In the genomic region with DNA sequence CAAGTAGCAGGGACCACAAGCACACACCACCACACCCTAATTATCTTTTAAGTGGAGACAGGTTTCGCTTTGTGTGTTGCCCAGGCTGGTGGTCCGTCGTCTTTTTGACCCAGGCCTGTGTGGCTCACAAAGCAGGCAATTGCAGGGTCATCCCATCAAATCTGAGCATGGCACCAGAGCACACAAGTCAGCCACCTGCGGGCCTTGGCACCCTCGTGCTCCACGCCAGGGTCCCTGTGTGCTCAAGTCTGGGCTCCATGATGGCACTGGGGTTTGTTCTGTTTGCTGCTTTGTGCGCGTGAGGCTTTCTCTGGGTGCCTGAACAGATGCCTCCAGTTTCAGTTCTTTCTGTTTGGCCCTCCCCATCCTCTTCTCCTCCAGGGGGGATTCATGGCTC, we compare ENCODE assay signal across 11 cellular contexts. TPM values are rescaled to one million over a fixed set of nuclear protein-coding genes. Genes with fewer than 3 reads are reported as not detected.
A peak's percentile ranks its signal among the peaks of the same experiment; 100 is the strongest.
DNase-seq lines count a peak whose midpoint lies in the region; ATAC-seq, FAIRE-seq and TF ChIP-seq lines count a peak whose summit lies in the region.
"Had no signal": no experiment of that assay in that cellular context is flagged by ENCODE, and none has a peak within 500 bp of the region (broad histone marks: within the 10 kb centered on the region; RNA-seq: fewer than 3 reads in every experiment).

No MANE protein-coding gene starts in this region.

- peak overlapping the region; percentile 82 for H3K4me3 Mint-ChIP-seq in mesothelial cell of epicardium

- no peaks in the 10 kb centered on the region for H3K36me3 Mint-ChIP-seq in mesothelial cell of epicardium

- TF ChIP-seq POLR2A in GM12891 (IDR thresholded peaks at IDR 0.05; ENCODE audit: low read depth, low read length): no peak

- H3K9me3 ChIP-seq in AG04450 (ENCODE audit: control insufficient read depth, insufficient read depth, low read length): no peaks in the 10 kb centered on the region; the same call in 1 of the 2 replicates
- H3K9me3 ChIP-seq in HEK293 (ENCODE audit: control insufficient read depth, insufficient read depth, low read depth, low read length): no peaks in the 10 kb centered on the region
- no peaks in the 10 kb centered on the region for H3K9me3 ChIP-seq in adipocyte (ENCODE audit: control insufficient read depth, low read length)
- no peaks in the 10 kb centered on the region for H3K9me3 ChIP-seq in mucosa of descending colon

- H3K4me3 ChIP-seq in AG04450 (ENCODE audit: low read depth, low read length) (no peak overlapping the region), HEK293 (ENCODE audit: low read depth, low read length) (no peak overlapping the region), adipocyte (ENCODE audit: low read length) (peak overlapping the region; percentile 94), mucosa of descending colon (no peak overlapping the region)

- DNase-seq in AG04450 (ENCODE audit: low read depth, low spot score) (no peak), adipocyte (ENCODE audit: low read depth) (no peak), mesothelial cell of epicardium (ENCODE audit: low spot score in 2 of 2, unreplicated experiment in 2 of 2) (no peak), mucosa of gallbladder (ENCODE audit: low spot score) (no peak), mucosa of descending colon (no peak), GM12891 (ENCODE audit: insufficient read length, low spot score) (no peak), NCI-H345 (lab: John Stamatoyannopoulos, UW) (no peak)

- H3K27me3 Mint-ChIP-seq in mesothelial cell of epicardium (ENCODE audit: low read depth): no peaks in the 10 kb centered on the region

- peaks cover 8% of the 10 kb centered on the region for H3K4me1 ChIP-seq in HEK293 (ENCODE audit: control insufficient read depth, insufficient read depth, low read length)
- H3K4me1 ChIP-seq in adipocyte (ENCODE audit: control insufficient read depth, insufficient read depth, low read length): peaks cover 36% of the 10 kb centered on the region
- H3K4me1 ChIP-seq in mucosa of descending colon (ENCODE audit: low read depth): peaks cover 33% of the 10 kb centered on the region

- H3K27ac ChIP-seq in AG04450 (ENCODE audit: low read depth, low read length) (peak overlapping the region; percentile 87), HEK293 (ENCODE audit: extremely low read depth, low read depth, low read length) (no peak overlapping the region)

- H3K9ac ChIP-seq in adipocyte (ENCODE audit: low read length): peak overlapping the region; percentile 98

- H3K9me3 Mint-ChIP-seq in mesothelial cell of epicardium: no peaks in the 10 kb centered on the region

- FAIRE-seq in GM12891 (lab: Jason Lieb, UNC): no peak

- POLR2A ChIA-PET in AG04450 (lab: Yijun Ruan, JAX) (no interaction called here), HEK293 (lab: Yijun Ruan, JAX) (no interaction called here)

- CTCF ChIA-PET in AG04450 (lab: Charles Lee): no interaction called here
- CTCF ChIA-PET in HEK293 (lab: Yijun Ruan, JAX): interaction anchor here (1.0 kb wide), 1 partner anchor 133 kb away, joined by 4 read pairs; no protein-coding TSS in a partner anchor

- H3K36me3 ChIP-seq in HEK293 (ENCODE audit: control insufficient read depth in 2 of 2, insufficient read depth in 1 of 2, low read length in 2 of 2) (peaks cover 0 to 28% of the 10 kb centered on the region in 2 experiments; a peak in 1 of 3 replicates), adipocyte (ENCODE audit: control insufficient read depth, insufficient read depth, low read length, severe bottlenecking) (peaks cover 9% of the 10 kb centered on the region), mucosa of descending colon (ENCODE audit: low read depth) (no peaks in the 10 kb centered on the region)

- H3K4me1 Mint-ChIP-seq in mesothelial cell of epicardium: peaks cover 25% of the 10 kb centered on the region

- TF ChIP-seq CTCF in AG04450 (IDR thresholded peaks at IDR 0.05; ENCODE audit: low read depth, low read length) (no peak), HEK293 (tag by site-specific recombination; IDR thresholded peaks at IDR 0.05) (no peak), mesothelial cell of epicardium (IDR thresholded peaks at IDR 0.05; ENCODE audit: unreplicated experiment) (no peak), mucosa of descending colon (IDR thresholded peaks at IDR 0.05) (no peak)

- H3K27me3 ChIP-seq in AG04450 (ENCODE audit: control insufficient read depth, insufficient read depth, low read length) (no peaks in the 10 kb centered on the region), adipocyte (replicated peaks; ENCODE audit: control insufficient read depth, insufficient read depth, low read length) (no peaks in the 10 kb centered on the region)

- no peak for ATAC-seq in mucosa of descending colon

- intact Hi-C loops in mucosa of descending colon (cut with DNase I, micrococcal nuclease): no loop called here

- peak overlapping the region; percentile 60 for H3K27ac Mint-ChIP-seq in mesothelial cell of epicardium

TF ChIP-seq in HEK293, 187 proteins besides CTCF, POLR2A, EP300 and RAD21 (continues in another document):
- TF ChIP-seq, protein P1, sequence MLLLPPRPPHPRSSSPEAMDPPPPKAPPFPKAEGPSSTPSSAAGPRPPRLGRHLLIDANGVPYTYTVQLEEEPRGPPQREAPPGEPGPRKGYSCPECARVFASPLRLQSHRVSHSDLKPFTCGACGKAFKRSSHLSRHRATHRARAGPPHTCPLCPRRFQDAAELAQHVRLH (tag by site-specific recombination; IDR thresholded peaks at IDR 0.05): no peak

TF ChIP-seq in GM12891, 5 proteins besides CTCF, POLR2A, EP300 and RAD21:
- TF ChIP-seq POLR2AphosphoS5 (IDR thresholded peaks at IDR 0.05; ENCODE audit: low read depth, low read length): no peak
TF ChIP-seq in GM12891: peak in this region for 0.

RNA-seq across cellular contexts. Expression of a gene that starts 2.4 kb away (rescaled TPM):
- polyA plus RNA-seq in AG04450 (2011; rRNA removed): 7.5 and 8.6 TPM in 2 replicates
- 8.5 and 10.5 TPM in 2 replicates for polyA minus RNA-seq in AG04450 (2011; rRNA and poly(A)+ RNA removed)
- 48.2 to 49.1 TPM (median 48.7 TPM) in 3 replicates for total RNA-seq in mesothelial cell of epicardium
- 75.4 TPM for total RNA-seq in mucosa of gallbladder
- 100 to 1,000 TPM in 2 of 3 donors, 10 to 100 TPM in 1; 73.5 to 110 (median 109) TPM for total RNA-seq in mucosa of descending colon
- polyA plus RNA-seq in GM12891 (2012; ENCODE audit: low read depth, missing spikeins): 20.2 TPM

RNA-seq across cellular contexts. Expression of a gene that starts 35.1 kb away (rescaled TPM):
- polyA plus RNA-seq in AG04450 (2011; rRNA removed): not detected in 2 replicates
- not detected in 2 replicates for polyA minus RNA-seq in AG04450 (2011; rRNA and poly(A)+ RNA removed)
- 0.25 TPM in 1 of 3 replicates, not detected in the others for total RNA-seq in mesothelial cell of epicardium
- not detected for total RNA-seq in mucosa of gallbladder
- total RNA-seq in mucosa of descending colon: not detected
- not detected for polyA plus RNA-seq in GM12891 (2012; ENCODE audit: low read depth, missing spikeins)
- total RNA-seq: bronchial epithelial cell; posterior vena cava; T-helper 2 cell treated with Interferon-gamma antibody and Interleukin-4, amounts not matched to agents 100 ng/mL and 5 ng/mL, for 36 hours had no signal

RNA-seq across cellular contexts. Expression of a gene that starts 41.7 kb away (rescaled TPM):
- polyA plus RNA-seq in AG04450 (2011; rRNA removed): 0.45 and 0.88 TPM in 2 replicates
- polyA minus RNA-seq in AG04450 (2011; rRNA and poly(A)+ RNA removed): 0.26 and 0.41 TPM in 2 replicates
- total RNA-seq in mesothelial cell of epicardium (2.3 to 3.0 TPM (median 2.7 TPM) in 3 replicates), mucosa of gallbladder (1.2 TPM), mucosa of descending colon (under 1 TPM; 0.26 to 0.82 (median 0.36) TPM)
- 0.85 TPM for polyA plus RNA-seq in GM12891 (2012; ENCODE audit: low read depth, missing spikeins)

RNA-seq across cellular contexts. Expression of a gene that starts 44.6 kb away (rescaled TPM):
- 12.1 and 17.6 TPM in 2 replicates for polyA plus RNA-seq in AG04450 (2011; rRNA removed)
- 26.2 and 28.4 TPM in 2 replicates for polyA minus RNA-seq in AG04450 (2011; rRNA and poly(A)+ RNA removed)
- total RNA-seq in mesothelial cell of epicardium: 78.5 to 86.7 TPM (median 84.8 TPM) in 3 replicates
- 117 TPM for total RNA-seq in mucosa of gallbladder
- 10 to 100 TPM; 37.8 to 39.6 (median 38.4) TPM for total RNA-seq in mucosa of descending colon
- polyA plus RNA-seq in GM12891 (2012; ENCODE audit: low read depth, missing spikeins): 9.0 TPM
